Comparison of ENCODE assay signal across 14 cellular contexts in genomic region chr13:94716016-94716415, GRCh38. TPM values are rescaled to one million over a fixed set of nuclear protein-coding genes. Genes with fewer than 3 reads are reported as not detected.
A peak's percentile ranks its signal among the peaks of the same experiment; 100 is the strongest.
DNase-seq lines count a peak whose midpoint lies in the region; ATAC-seq, FAIRE-seq and TF ChIP-seq lines count a peak whose summit lies in the region.
"Had no signal": no experiment of that assay in that cellular context is flagged by ENCODE, and none has a peak within 500 bp of the region (broad histone marks: within the 10 kb centered on the region; RNA-seq: fewer than 3 reads in every experiment).

No MANE protein-coding gene starts in this region.

- no peak overlapping the region for H3K9ac ChIP-seq in K562 (ENCODE audit: insufficient read depth in 1 of 2, low read depth in 2 of 2, low read length in 2 of 2)

- POLR2A ChIA-PET in K562 (lab: Yijun Ruan, JAX) = no interaction called here

- TF ChIP-seq EP300 in K562 (IDR thresholded peaks at IDR 0.05; ENCODE audit: low read length) = no peak

- H2AFZ ChIP-seq in K562 (ENCODE audit: low read depth, low read length) = no peak overlapping the region

- no peak overlapping the region for H3K4me2 ChIP-seq in K562 (ENCODE audit: insufficient read depth, low read length)

- TF ChIP-seq RAD21 in K562 (CRISPR knock-in tag; conservative IDR thresholded peaks at IDR 0.05 in 1 of 2, IDR thresholded peaks at IDR 0.05 in 1 of 2) = no peak

- no peak overlapping the region for H3K27ac ChIP-seq in K562 (ENCODE audit: extremely low read depth, low read depth, low read length)
- H3K27ac ChIP-seq: breast epithelium had no signal

- no peak for ATAC-seq in K562
- ATAC-seq in GM21717 (IDR thresholded peaks at IDR 0.05; ENCODE audit: unreplicated experiment) = no peak

- CTCF ChIA-PET in K562 (lab: Yijun Ruan, JAX; ENCODE audit: low intra/inter-chr PET ratio) = no interaction called here

- no peak for DNase-seq in LNCaP clone FGC (ENCODE audit: low read depth)
- no peak for DNase-seq in K562 (ENCODE audit: extremely low read depth in 1 of 4, low spot score in 3 of 4)
- peak; percentile 64 for DNase-seq in medulla oblongata (ENCODE audit: extremely low spot score)
- no peak for DNase-seq in NCI-H128 (lab: John Stamatoyannopoulos, UW; ENCODE audit: unreplicated experiment)
- no peak for DNase-seq in D341Med (ENCODE audit: low spot score)
- DNase-seq: activated B cell treated with CpG ODN at 0.5 μM for 24 hours; RPMI8226; stimulated activated CD4-positive, alpha-beta T cell treated with anti-CD3 and anti-CD28 coated beads, Interleukin-1b, Interleukin-23, amount 100 ng/mL, for 48 hours; stimulated activated naive CD4-positive, alpha-beta T cell had no signal

- BruUV-seq in K562 (replicated peaks; lab: Mats Ljungman, UMichigan) = no TSS peak

- H3K27me3 ChIP-seq in K562 (ENCODE audit: control insufficient read depth in 2 of 2, insufficient read depth in 2 of 2, low read length in 2 of 2) = peaks cover 2 to 22% of the 10 kb centered on the region in 2 experiments; a peak in 2 of 5 replicates

- no peaks in the 10 kb centered on the region for H4K20me1 ChIP-seq in K562 (replicated peaks; ENCODE audit: control insufficient read depth, insufficient read depth, low read length)

- H3K4me3 ChIP-seq in GM12875 (ENCODE audit: low read depth, low read length) (no peak overlapping the region), LNCaP clone FGC (ENCODE audit: low read depth, low read length) (no peak overlapping the region), K562 (no peak overlapping the region)
- H3K4me3 ChIP-seq: breast epithelium had no signal

- peak; percentile 29 for FAIRE-seq in K562 (lab: Jason Lieb, UNC)

- WGBS in K562 (ENCODE audit: insufficient coverage, low coverage, missing lambda C conversion rate) = 42% methylated on average over 4 of the region's 5 CpGs

- no peaks in the 10 kb centered on the region for H3K9me3 ChIP-seq in K562 (replicated peaks; ENCODE audit: control insufficient read depth, insufficient read depth, low read depth, low read length)
- H3K9me3 ChIP-seq: breast epithelium had no signal

- no peak for TF ChIP-seq POLR2A in K562 (conservative IDR thresholded peaks at IDR 0.05)

- H3K4me1 ChIP-seq in K562 (replicated peaks in 1 of 2; ENCODE audit: control insufficient read depth in 2 of 2, insufficient read depth in 2 of 2, low read length in 2 of 2) = peaks cover 0 to 27% of the 10 kb centered on the region in 2 experiments; a peak in 2 of 5 replicates

- intact Hi-C loops in K562 (cut with micrococcal nuclease) = loop anchor here (5.0 kb wide), 1 partner anchor 761 kb away; no protein-coding TSS in a partner anchor

- TF ChIP-seq CTCF in GM12875 (IDR thresholded peaks at IDR 0.05; ENCODE audit: borderline replicate concordance, insufficient read depth, low read depth, low read length) = 0 out of 2 replicates have a peak, but pooled peaks have one; percentile 3
- TF ChIP-seq CTCF in LNCaP clone FGC (IDR thresholded peaks at IDR 0.05; ENCODE audit: control insufficient read depth, extremely low read depth, insufficient read depth) = peak; percentile 31
- peak in 1 of 3 experiments; percentile 12; a peak in 1 of 6 replicates for TF ChIP-seq CTCF in K562 (IDR thresholded peaks at IDR 0.05 in 2 of 3, conservative IDR thresholded peaks at IDR 0.05 in 1 of 3; ENCODE audit: insufficient read depth in 2 of 3, low read depth in 1 of 3, low read length in 3 of 3)

- no peaks in the 10 kb centered on the region for H3K79me2 ChIP-seq in K562 (ENCODE audit: control insufficient read depth, insufficient read depth, low read length)

- in situ Hi-C loops in K562 (cut with MboI) = no loop called here

- H3K36me3 ChIP-seq in K562 (ENCODE audit: control insufficient read depth, insufficient read depth, low read length) = no peaks in the 10 kb centered on the region
- H3K36me3 ChIP-seq: breast epithelium had no signal

- H3K9me1 ChIP-seq in K562 (ENCODE audit: control insufficient read depth, insufficient read depth, low read length) = no peaks in the 10 kb centered on the region

TF ChIP-seq in K562, 482 proteins besides CTCF, POLR2A, EP300 and RAD21:
- TF ChIP-seq PHF21A (IDR thresholded peaks at IDR 0.05; ENCODE audit: borderline replicate concordance, low read depth) = no peak
- no peak for TF ChIP-seq EWSR1 (IDR thresholded peaks at IDR 0.05; ENCODE audit: borderline replicate concordance, low read depth, partially characterized antibody)
- TF ChIP-seq POU5F1 (IDR thresholded peaks at IDR 0.05; ENCODE audit: borderline replicate concordance, low read depth, low read length, partially characterized antibody) = no peak
- TF ChIP-seq CREB3 (tag; conservative IDR thresholded peaks at IDR 0.05; ENCODE audit: low read depth) = no peak
- TF ChIP-seq ZC3H4 (CRISPR knock-in tag; IDR thresholded peaks at IDR 0.05; ENCODE audit: borderline replicate concordance) = no peak
- TF ChIP-seq PBX2 (CRISPR knock-in tag; IDR thresholded peaks at IDR 0.05; ENCODE audit: low read depth) = no peak
- TF ChIP-seq PBX2 (tag; conservative IDR thresholded peaks at IDR 0.05; ENCODE audit: low read depth) = no peak
- TF ChIP-seq ESRRA (IDR thresholded peaks at IDR 0.05; ENCODE audit: borderline replicate concordance, low read depth) = no peak
- TF ChIP-seq SIX5 (IDR thresholded peaks at IDR 0.05; ENCODE audit: borderline replicate concordance in 1 of 2, insufficient read depth in 1 of 2, low read depth in 1 of 2, low read length in 2 of 2) = no peak
- TF ChIP-seq ETS1 (conservative IDR thresholded peaks at IDR 0.05; ENCODE audit: control insufficient read depth, low read depth, low read length) = no peak
- no peak for TF ChIP-seq MTA2 (IDR thresholded peaks at IDR 0.05; ENCODE audit: low read depth)
- TF ChIP-seq ZNF143 (CRISPR knock-in tag; IDR thresholded peaks at IDR 0.05) = no peak

RNA-seq across cellular contexts. Expression of gene SOX21, which starts 3.7 kb away (rescaled TPM):
- total RNA-seq in K562 (2011; cell fraction: chromatin; rRNA removed; ENCODE audit: low replicate concordance) = not detected in 2 replicates
- total RNA-seq in K562 (2011; cell fraction: nucleolus; rRNA removed) = 0.17 TPM in 1 of 2 replicates, not detected in the other
- total RNA-seq in K562 (2011; cell fraction: nucleoplasm; rRNA removed) = 0.23 TPM in 1 of 2 replicates, not detected in the other
- not detected in 2 replicates for total RNA-seq in K562 (2014; rRNA removed)
- total RNA-seq in K562 (2014; rRNA removed; fragmentation: Illumina TruSeq; extraction: Trizol) = not detected in 2 replicates
- 0.07 and 0.08 TPM in 2 replicates for total RNA-seq in K562 (2015; rRNA removed; fragmentation: Illumina TruSeq; extraction: Trizol)
- total RNA-seq in K562 (2021) = not detected in 2 replicates
- not detected in 2 replicates for polyA plus RNA-seq in K562 (2011; rRNA removed)
- polyA plus RNA-seq in K562 (2011; cell fraction: cytosol; rRNA removed) = 0.01 TPM in 1 of 2 replicates, not detected in the other
- 0.10 TPM in 1 of 2 replicates, not detected in the other for polyA plus RNA-seq in K562 (2011; cell fraction: nucleus; rRNA removed)
- polyA plus RNA-seq in K562 (2012) = 0.07 and 0.18 TPM in 2 replicates
- polyA plus RNA-seq in K562 (2014; fragmentation: Illumina TruSeq; extraction: Trizol) = not detected in 2 replicates
- polyA plus RNA-seq in K562 (2014; fragmentation: Nextera tagmentation; extraction: Ambion mirVana) = not detected
- polyA plus RNA-seq in K562 (2014; rRNA removed) = 0.04 TPM in 1 of 2 replicates, not detected in the other
- polyA minus RNA-seq in K562 (2011; rRNA and poly(A)+ RNA removed) = not detected in 2 replicates
- not detected in 2 replicates for polyA minus RNA-seq in K562 (2011; cell fraction: cytosol; rRNA and poly(A)+ RNA removed)
- polyA minus RNA-seq in K562 (2011; cell fraction: nucleus; rRNA and poly(A)+ RNA removed) = not detected in 2 replicates
- total RNA-seq: activated B cell treated with CpG ODN at 0.5 μM for 24 hours, breast epithelium, kidney epithelial cell, omental fat pad had no signal
